Comparison of ENCODE assay signal across 24 cellular contexts in genomic region chr11:71843858-71844257, GRCh38. TPM values are rescaled to one million over a fixed set of nuclear protein-coding genes. Genes with fewer than 3 reads are reported as not detected.
"Had no signal": no experiment of that assay in that cellular context is flagged by ENCODE, and none has a peak within 500 bp of the region (broad histone marks: within the 10 kb centered on the region; RNA-seq: fewer than 3 reads in every experiment).

No MANE protein-coding gene starts in this region.

- DNase-seq: activated CD4-positive, alpha-beta T cell treated with anti-CD3 and anti-CD28 coated beads, Interleukin-2, amount 10 ng/mL, durations not matched to agents 24 days and 14 days; activated CD4-positive, CD25-positive, alpha-beta regulatory T cell; activated CD8-positive, alpha-beta T cell treated with anti-CD3 and anti-CD28 coated beads for 36 hours; activated naive CD4-positive, alpha-beta T cell treated with anti-CD3 and anti-CD28 coated beads for 36 hours; activated T-cell treated with anti-CD3 and anti-CD28 coated beads, Interleukin-2, amount 50 U/mL, for 1 hour; anterior cingulate cortex; caudate nucleus; midbrain; nephron progenitor cell; occipital lobe; stimulated activated CD4-positive, alpha-beta T cell treated with anti-CD3 and anti-CD28 coated beads, Interleukin-1b, Interleukin-23, amount 100 ng/mL, for 48 hours; stimulated activated CD8-positive, alpha-beta memory T cell treated with anti-CD3 and anti-CD28 coated beads, Interleukin-4, amount 100 ng/mL, for 48 hours; stimulated activated naive CD4-positive, alpha-beta T cell; T-cell had no signal

- FAIRE-seq: endometrium, frontal cortex, keratinocyte, urothelium cell line had no signal

- ATAC-seq: activated CD8-positive, alpha-beta T cell treated with anti-CD3 and anti-CD28 coated beads for 36 hours; left lobe of liver; T-cell had no signal

RNA-seq across cellular contexts. Expression of gene DEFB108B, which starts 10.9 kb away (rescaled TPM):
- total RNA-seq: activated CD4-positive, alpha-beta T cell treated with anti-CD3 and anti-CD28 coated beads, Interleukin-2, amount 10 ng/mL, durations not matched to agents 24 days and 14 days; activated CD8-positive, alpha-beta T cell treated with anti-CD3 and anti-CD28 coated beads for 36 hours; activated naive CD4-positive, alpha-beta T cell treated with anti-CD3 and anti-CD28 coated beads for 36 hours; activated T-helper 2 cell treated with anti-CD3 and anti-CD28 coated beads, Interferon-gamma antibody, Interleukin-2, Interleukin-4, amounts not matched to agents 10 μg/mL and 5 μg/mL and 100 μg/mL, durations not matched to agents 14 hours and 24 hours and 36 hours; frontal cortex; left lobe of liver; lung microvascular endothelial cell; occipital lobe; renal cortical epithelial cell; T-cell had no signal
- polyA plus RNA-seq: esophagus, keratinocyte, thymus had no signal

RNA-seq across cellular contexts. Expression of gene DEFB131B, which starts 34.4 kb away (rescaled TPM):
- total RNA-seq: activated CD4-positive, alpha-beta T cell treated with anti-CD3 and anti-CD28 coated beads, Interleukin-2, amount 10 ng/mL, durations not matched to agents 24 days and 14 days; activated CD8-positive, alpha-beta T cell treated with anti-CD3 and anti-CD28 coated beads for 36 hours; activated naive CD4-positive, alpha-beta T cell treated with anti-CD3 and anti-CD28 coated beads for 36 hours; activated T-helper 2 cell treated with anti-CD3 and anti-CD28 coated beads, Interferon-gamma antibody, Interleukin-2, Interleukin-4, amounts not matched to agents 10 μg/mL and 5 μg/mL and 100 μg/mL, durations not matched to agents 14 hours and 24 hours and 36 hours; frontal cortex; left lobe of liver; lung microvascular endothelial cell; occipital lobe; renal cortical epithelial cell; T-cell had no signal
- polyA plus RNA-seq: esophagus, keratinocyte, thymus had no signal
